15 cellular contexts compared by ENCODE assay signal in the genomic region with DNA sequence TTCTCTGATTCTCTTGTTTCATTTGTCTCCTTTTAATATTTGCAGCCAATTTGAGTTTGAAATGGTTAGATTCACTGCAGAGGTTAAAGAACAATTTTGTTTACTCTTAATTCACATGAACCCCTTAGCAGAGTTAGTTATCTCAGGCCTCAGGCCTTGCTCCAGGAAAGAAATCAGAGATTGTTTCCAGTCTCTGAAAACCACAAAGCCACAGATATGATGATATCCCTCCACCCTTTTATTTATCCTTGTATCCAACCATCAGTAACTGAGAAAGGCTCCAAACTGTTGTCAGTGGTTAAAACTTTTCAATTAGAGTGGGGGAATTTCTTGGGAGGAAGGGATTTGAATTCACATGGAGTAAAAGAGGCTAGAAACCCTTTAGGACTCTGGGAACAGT.
DNase-seq lines count a peak whose midpoint lies in the region; ATAC-seq and TF ChIP-seq lines count a peak whose summit lies in the region.
"Had no signal": no experiment of that assay in that cellular context is flagged by ENCODE, and none has a peak within 500 bp of the region (broad histone marks: within the 10 kb centered on the region; RNA-seq: fewer than 3 reads in every experiment).

No MANE protein-coding gene starts in this region.

- H3K9me3 ChIP-seq in neural progenitor cell (ENCODE audit: low read depth) = no peaks in the 10 kb centered on the region

- no peaks in the 10 kb centered on the region for H3K36me3 Mint-ChIP-seq in neural progenitor cell

- no peak overlapping the region for H3K4me3 ChIP-seq in neural progenitor cell

- no peaks in the 10 kb centered on the region for H3K36me3 ChIP-seq in neural progenitor cell

- peak; percentile 100 for DNase-seq in OCI-M1 (lab: John Stamatoyannopoulos, UW)
- DNase-seq in astrocyte of the hippocampus (ENCODE audit: low read depth, low spot score) = peak; percentile 48
- DNase-seq in fibroblast of peridontal ligament (ENCODE audit: extremely low read depth) = peak; percentile 33
- no peak for DNase-seq in neural progenitor cell (ENCODE audit: low spot score)
- DNase-seq in HPDE6-E6E7 (ENCODE audit: extremely low spot score) = no peak
- no peak for DNase-seq in activated CD4-positive, alpha-beta T cell treated with anti-CD3 and anti-CD28 coated beads, Interleukin-2, amount 50 U/mL, for 1 hour
- DNase-seq: C1 segment of cervical spinal cord; CD4-positive, alpha-beta T cell; DMS79; EL; HCEC 1CT; HFFc6 had no signal

- H3K27ac Mint-ChIP-seq in neural progenitor cell = no peak overlapping the region
- H3K27ac Mint-ChIP-seq: B cell; CD4-positive, alpha-beta T cell; HFFc6 had no signal

- no peaks in the 10 kb centered on the region for H4K20me1 ChIP-seq in neural progenitor cell (ENCODE audit: low read depth)

- no peak overlapping the region for H3K4me3 Mint-ChIP-seq in neural progenitor cell
- H3K4me3 Mint-ChIP-seq: B cell; CD4-positive, alpha-beta T cell; HFFc6 had no signal

- H3K9ac ChIP-seq in neural progenitor cell = no peak overlapping the region

- H3K79me2 ChIP-seq in neural progenitor cell (ENCODE audit: low read depth) = no peaks in the 10 kb centered on the region

- ATAC-seq in GM18861 (IDR thresholded peaks at IDR 0.05; ENCODE audit: unreplicated experiment) (no peak), HG03457 (IDR thresholded peaks at IDR 0.05; ENCODE audit: unreplicated experiment) (no peak)

- no peak overlapping the region for H3K27ac ChIP-seq in neural progenitor cell

- no peak for TF ChIP-seq CTCF in neural progenitor cell (IDR thresholded peaks at IDR 0.05)

- peak overlapping the region; percentile 44 for H2AFZ ChIP-seq in neural progenitor cell (replicated peaks)

- no peaks in the 10 kb centered on the region for H3F3A ChIP-seq in neural progenitor cell (ENCODE audit: low read depth)

- H3K27me3 ChIP-seq in neural progenitor cell = no peaks in the 10 kb centered on the region

- H3K27me3 Mint-ChIP-seq in neural progenitor cell (ENCODE audit: insufficient read depth, low read depth) = no peaks in the 10 kb centered on the region
- H3K27me3 Mint-ChIP-seq: B cell; CD4-positive, alpha-beta T cell had no signal

- no peaks in the 10 kb centered on the region for H3K4me1 ChIP-seq in neural progenitor cell

- no peaks in the 10 kb centered on the region for H3K4me1 Mint-ChIP-seq in neural progenitor cell

- H3K4me2 ChIP-seq in neural progenitor cell = no peak overlapping the region

- no peaks in the 10 kb centered on the region for H3K9me3 Mint-ChIP-seq in neural progenitor cell
- H3K9me3 Mint-ChIP-seq: CD4-positive, alpha-beta T cell had no signal

Comparison
In these comparisons a context has a peak if more than half of its experiments do, and no peak if none do; other contexts are left out.
1. DNase-seq: peak in OCI-M1 (single experiment), astrocyte of the hippocampus (single experiment) and fibroblast of peridontal ligament (single experiment); none in neural progenitor cell (single experiment), HPDE6-E6E7 (single experiment) and activated CD4-positive, alpha-beta T cell treated with anti-CD3 and anti-CD28 coated beads, Interleukin-2, amount 50 U/mL, for 1 hour (single experiment).